1 cellular context compared by ENCODE assay signal in the genomic region with DNA sequence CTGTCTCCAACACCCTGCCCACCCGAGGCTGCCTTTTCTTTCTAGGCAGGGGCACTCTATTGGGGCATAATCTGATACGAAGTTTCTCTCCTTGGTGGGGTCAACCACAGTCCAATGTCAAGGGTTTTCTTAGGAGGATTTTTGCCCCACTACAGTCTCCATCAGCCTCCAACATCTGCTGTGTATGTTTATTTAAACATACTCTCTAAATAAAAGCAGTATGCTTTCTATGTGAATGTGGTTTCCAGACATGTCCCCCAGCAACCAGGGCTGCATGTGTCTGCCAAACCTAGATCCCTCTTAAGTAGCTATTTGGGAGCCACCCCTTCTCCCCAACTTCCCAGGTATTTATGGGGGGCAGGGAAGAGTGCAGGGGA.
TF ChIP-seq lines count a peak whose summit lies in the region.

No MANE protein-coding gene starts in this region.

TF ChIP-seq in GM23338, 12 proteins besides CTCF, POLR2A, EP300 and RAD21:
- TF ChIP-seq, protein P1, sequence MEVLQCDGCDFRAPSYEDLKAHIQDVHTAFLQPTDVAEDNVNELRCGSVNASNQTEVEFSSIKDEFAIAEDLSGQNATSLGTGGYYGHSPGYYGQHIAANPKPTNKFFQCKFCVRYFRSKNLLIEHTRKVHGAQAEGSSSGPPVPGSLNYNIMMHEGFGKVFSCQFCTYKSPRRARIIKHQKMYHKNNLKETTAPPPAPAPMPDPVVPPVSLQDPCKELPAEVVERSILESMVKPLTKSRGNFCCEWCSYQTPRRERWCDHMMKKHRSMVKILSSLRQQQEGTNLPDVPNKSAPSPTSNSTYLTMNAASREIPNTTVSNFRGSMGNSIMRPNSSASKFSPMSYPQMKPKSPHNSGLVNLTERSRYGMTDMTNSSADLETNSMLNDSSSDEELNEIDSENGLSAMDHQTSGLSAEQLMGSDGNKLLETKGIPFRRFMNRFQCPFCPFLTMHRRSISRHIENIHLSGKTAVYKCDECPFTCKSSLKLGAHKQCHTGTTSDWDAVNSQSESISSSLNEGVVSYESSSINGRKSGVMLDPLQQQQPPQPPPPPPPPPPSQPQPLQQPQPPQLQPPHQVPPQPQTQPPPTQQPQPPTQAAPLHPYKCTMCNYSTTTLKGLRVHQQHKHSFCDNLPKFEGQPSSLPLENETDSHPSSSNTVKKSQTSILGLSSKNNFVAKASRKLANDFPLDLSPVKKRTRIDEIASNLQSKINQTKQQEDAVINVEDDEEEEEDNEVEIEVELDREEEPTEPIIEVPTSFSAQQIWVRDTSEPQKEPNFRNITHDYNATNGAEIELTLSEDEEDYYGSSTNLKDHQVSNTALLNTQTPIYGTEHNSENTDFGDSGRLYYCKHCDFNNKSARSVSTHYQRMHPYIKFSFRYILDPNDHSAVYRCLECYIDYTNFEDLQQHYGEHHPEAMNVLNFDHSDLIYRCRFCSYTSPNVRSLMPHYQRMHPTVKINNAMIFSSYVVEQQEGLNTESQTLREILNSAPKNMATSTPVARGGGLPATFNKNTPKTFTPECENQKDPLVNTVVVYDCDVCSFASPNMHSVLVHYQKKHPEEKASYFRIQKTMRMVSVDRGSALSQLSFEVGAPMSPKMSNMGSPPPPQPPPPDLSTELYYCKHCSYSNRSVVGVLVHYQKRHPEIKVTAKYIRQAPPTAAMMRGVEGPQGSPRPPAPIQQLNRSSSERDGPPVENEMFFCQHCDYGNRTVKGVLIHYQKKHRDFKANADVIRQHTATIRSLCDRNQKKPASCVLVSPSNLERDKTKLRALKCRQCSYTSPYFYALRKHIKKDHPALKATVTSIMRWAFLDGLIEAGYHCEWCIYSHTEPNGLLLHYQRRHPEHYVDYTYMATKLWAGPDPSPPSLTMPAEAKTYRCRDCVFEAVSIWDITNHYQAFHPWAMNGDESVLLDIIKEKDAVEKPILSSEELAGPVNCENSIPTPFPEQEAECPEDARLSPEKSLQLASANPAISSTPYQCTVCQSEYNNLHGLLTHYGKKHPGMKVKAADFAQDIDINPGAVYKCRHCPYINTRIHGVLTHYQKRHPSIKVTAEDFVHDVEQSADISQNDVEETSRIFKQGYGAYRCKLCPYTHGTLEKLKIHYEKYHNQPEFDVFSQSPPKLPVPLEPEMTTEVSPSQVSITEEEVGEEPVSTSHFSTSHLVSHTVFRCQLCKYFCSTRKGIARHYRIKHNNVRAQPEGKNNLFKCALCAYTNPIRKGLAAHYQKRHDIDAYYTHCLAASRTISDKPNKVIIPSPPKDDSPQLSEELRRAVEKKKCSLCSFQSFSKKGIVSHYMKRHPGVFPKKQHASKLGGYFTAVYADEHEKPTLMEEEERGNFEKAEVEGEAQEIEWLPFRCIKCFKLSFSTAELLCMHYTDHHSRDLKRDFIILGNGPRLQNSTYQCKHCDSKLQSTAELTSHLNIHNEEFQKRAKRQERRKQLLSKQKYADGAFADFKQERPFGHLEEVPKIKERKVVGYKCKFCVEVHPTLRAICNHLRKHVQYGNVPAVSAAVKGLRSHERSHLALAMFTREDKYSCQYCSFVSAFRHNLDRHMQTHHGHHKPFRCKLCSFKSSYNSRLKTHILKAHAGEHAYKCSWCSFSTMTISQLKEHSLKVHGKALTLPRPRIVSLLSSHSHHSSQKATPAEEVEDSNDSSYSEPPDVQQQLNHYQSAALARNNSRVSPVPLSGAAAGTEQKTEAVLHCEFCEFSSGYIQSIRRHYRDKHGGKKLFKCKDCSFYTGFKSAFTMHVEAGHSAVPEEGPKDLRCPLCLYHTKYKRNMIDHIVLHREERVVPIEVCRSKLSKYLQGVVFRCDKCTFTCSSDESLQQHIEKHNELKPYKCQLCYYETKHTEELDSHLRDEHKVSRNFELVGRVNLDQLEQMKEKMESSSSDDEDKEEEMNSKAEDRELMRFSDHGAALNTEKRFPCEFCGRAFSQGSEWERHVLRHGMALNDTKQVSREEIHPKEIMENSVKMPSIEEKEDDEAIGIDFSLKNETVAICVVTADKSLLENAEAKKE (CRISPR knock-in tag; IDR thresholded peaks at IDR 0.05): no peak
- TF ChIP-seq POLR2AphosphoS5 (IDR thresholded peaks at IDR 0.05; ENCODE audit: low read depth): no peak
- TF ChIP-seq NANOG (IDR thresholded peaks at IDR 0.05; ENCODE audit: borderline replicate concordance): no peak
- no peak for TF ChIP-seq STAT1 (IDR thresholded peaks at IDR 0.05; ENCODE audit: unreplicated experiment)
- TF ChIP-seq JUNB (IDR thresholded peaks at IDR 0.05; ENCODE audit: unreplicated experiment): no peak
- TF ChIP-seq EZH2 (IDR thresholded peaks at IDR 0.05; ENCODE audit: low read depth, unreplicated experiment): no peak
- TF ChIP-seq, protein P2, sequence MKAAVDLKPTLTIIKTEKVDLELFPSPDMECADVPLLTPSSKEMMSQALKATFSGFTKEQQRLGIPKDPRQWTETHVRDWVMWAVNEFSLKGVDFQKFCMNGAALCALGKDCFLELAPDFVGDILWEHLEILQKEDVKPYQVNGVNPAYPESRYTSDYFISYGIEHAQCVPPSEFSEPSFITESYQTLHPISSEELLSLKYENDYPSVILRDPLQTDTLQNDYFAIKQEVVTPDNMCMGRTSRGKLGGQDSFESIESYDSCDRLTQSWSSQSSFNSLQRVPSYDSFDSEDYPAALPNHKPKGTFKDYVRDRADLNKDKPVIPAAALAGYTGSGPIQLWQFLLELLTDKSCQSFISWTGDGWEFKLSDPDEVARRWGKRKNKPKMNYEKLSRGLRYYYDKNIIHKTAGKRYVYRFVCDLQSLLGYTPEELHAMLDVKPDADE (IDR thresholded peaks at IDR 0.05): no peak
- no peak for TF ChIP-seq CREB1 (CRISPR knock-in tag; IDR thresholded peaks at IDR 0.05; ENCODE audit: low read depth)
- TF ChIP-seq, protein P3, sequence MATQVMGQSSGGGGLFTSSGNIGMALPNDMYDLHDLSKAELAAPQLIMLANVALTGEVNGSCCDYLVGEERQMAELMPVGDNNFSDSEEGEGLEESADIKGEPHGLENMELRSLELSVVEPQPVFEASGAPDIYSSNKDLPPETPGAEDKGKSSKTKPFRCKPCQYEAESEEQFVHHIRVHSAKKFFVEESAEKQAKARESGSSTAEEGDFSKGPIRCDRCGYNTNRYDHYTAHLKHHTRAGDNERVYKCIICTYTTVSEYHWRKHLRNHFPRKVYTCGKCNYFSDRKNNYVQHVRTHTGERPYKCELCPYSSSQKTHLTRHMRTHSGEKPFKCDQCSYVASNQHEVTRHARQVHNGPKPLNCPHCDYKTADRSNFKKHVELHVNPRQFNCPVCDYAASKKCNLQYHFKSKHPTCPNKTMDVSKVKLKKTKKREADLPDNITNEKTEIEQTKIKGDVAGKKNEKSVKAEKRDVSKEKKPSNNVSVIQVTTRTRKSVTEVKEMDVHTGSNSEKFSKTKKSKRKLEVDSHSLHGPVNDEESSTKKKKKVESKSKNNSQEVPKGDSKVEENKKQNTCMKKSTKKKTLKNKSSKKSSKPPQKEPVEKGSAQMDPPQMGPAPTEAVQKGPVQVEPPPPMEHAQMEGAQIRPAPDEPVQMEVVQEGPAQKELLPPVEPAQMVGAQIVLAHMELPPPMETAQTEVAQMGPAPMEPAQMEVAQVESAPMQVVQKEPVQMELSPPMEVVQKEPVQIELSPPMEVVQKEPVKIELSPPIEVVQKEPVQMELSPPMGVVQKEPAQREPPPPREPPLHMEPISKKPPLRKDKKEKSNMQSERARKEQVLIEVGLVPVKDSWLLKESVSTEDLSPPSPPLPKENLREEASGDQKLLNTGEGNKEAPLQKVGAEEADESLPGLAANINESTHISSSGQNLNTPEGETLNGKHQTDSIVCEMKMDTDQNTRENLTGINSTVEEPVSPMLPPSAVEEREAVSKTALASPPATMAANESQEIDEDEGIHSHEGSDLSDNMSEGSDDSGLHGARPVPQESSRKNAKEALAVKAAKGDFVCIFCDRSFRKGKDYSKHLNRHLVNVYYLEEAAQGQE (IDR thresholded peaks at IDR 0.05; ENCODE audit: unreplicated experiment): no peak
- no peak for TF ChIP-seq ZNF331 (CRISPR knock-in tag; IDR thresholded peaks at IDR 0.05; ENCODE audit: low read depth)
- no peak for TF ChIP-seq ZNF114 (CRISPR knock-in tag; IDR thresholded peaks at IDR 0.05)
- no peak for TF ChIP-seq EZH2phosphoT487 (IDR thresholded peaks at IDR 0.05; ENCODE audit: unreplicated experiment)
